17 cellular contexts compared by ENCODE assay signal in the genomic region with DNA sequence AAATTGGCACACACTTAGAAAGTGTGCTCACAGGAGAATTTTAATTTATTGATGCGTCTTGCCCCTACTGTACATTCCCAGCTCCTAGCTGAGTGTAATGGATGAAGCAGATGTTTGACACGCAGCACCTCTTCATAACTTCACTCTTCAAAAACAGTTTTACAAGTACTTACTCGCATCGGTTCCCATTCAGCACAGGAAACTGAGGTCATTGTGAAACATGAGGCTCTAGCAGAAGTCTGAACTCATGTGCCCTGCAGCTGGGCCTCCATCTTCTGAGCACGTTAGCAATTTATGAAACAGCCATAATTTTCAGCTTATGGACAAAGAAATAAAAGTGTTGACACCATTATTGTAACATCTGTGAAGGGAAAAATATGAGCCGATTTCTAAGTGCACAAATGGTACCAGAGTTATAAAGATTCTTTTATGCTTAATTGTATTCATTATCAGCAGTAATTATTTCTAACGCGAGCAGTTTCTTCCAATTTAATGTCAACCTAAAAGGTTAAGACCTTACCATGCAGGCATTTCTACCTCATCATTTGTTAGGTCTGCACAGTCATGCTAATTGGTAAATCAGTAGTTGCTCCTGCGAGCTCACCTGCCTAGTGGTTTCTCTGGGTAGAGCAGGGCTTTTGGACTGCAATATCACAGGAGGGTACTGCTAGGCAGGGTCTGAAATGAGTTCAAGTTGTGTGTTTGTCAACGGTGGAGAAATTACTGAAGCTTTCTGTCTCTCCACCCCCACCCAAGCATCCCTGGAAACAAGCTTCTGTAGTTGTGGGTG.
A peak's percentile ranks its signal among the peaks of the same experiment; 100 is the strongest.
DNase-seq lines count a peak whose midpoint lies in the region; ATAC-seq and TF ChIP-seq lines count a peak whose summit lies in the region.
"Had no signal": no experiment of that assay in that cellular context is flagged by ENCODE, and none has a peak within 500 bp of the region (broad histone marks: within the 10 kb centered on the region; RNA-seq: fewer than 3 reads in every experiment).

No MANE protein-coding gene starts in this region.

- peak overlapping the region in 1 of 2 donors; percentile 67 for H3K4me3 Mint-ChIP-seq in activated T-cell treated with anti-CD3 and anti-CD28 coated beads, Interleukin-2, amount 50 U/mL, for 72 hours
- no peak overlapping the region for H3K4me3 Mint-ChIP-seq in mesothelial cell of epicardium
- H3K4me3 Mint-ChIP-seq: activated T-cell treated with anti-CD3 and anti-CD28 coated beads, Interleukin-2, amount 50 U/mL, for 24 hours had no signal

- ATAC-seq in activated T-cell treated with anti-CD3 and anti-CD28 coated beads, Interleukin-2, amount 50 U/mL, for 72 hours (replicated peaks in 1 of 2): peak; percentile 43 to 47

- H3K36me3 Mint-ChIP-seq in activated T-cell treated with anti-CD3 and anti-CD28 coated beads, Interleukin-2, amount 50 U/mL, for 72 hours (ENCODE audit: insufficient read depth in 2 of 2): peaks cover 0 to 1% of the 10 kb centered on the region in 2 donors
- H3K36me3 Mint-ChIP-seq in mesothelial cell of epicardium: no peaks in the 10 kb centered on the region

- peaks cover 5% of the 10 kb centered on the region for H3K4me1 Mint-ChIP-seq in activated T-cell treated with anti-CD3 and anti-CD28 coated beads, Interleukin-2, amount 50 U/mL, for 72 hours (ENCODE audit: low read depth)
- peaks cover 12% of the 10 kb centered on the region for H3K4me1 Mint-ChIP-seq in mesothelial cell of epicardium

- no peaks in the 10 kb centered on the region for H3K9me3 Mint-ChIP-seq in activated T-cell treated with anti-CD3 and anti-CD28 coated beads, Interleukin-2, amount 50 U/mL, for 72 hours
- peaks cover 7% of the 10 kb centered on the region for H3K9me3 Mint-ChIP-seq in mesothelial cell of epicardium
- H3K9me3 Mint-ChIP-seq: activated T-cell treated with anti-CD3 and anti-CD28 coated beads, Interleukin-2, amount 50 U/mL, for 24 hours had no signal

- DNase-seq in activated T-cell treated with anti-CD3 and anti-CD28 coated beads, Interleukin-2, amount 50 U/mL, for 72 hours: peak in 1 of 2 donors; percentile 11
- DNase-seq in activated T-cell treated with anti-CD3 and anti-CD28 coated beads for 4 hours: no peak
- peak; percentile 19 for DNase-seq in GM20000 (ENCODE audit: low spot score)
- peak; percentile 16 for DNase-seq in RPMI8226
- no peak for DNase-seq in mesothelial cell of epicardium (ENCODE audit: low spot score in 2 of 2, unreplicated experiment in 2 of 2)
- DNase-seq in amniotic stem cell (lab: John Stamatoyannopoulos, UW): no peak
- DNase-seq in HK-2 (ENCODE audit: unreplicated experiment): no peak
- DNase-seq in AML-193 (lab: John Stamatoyannopoulos, UW): no peak
- DNase-seq: activated T-cell treated with anti-CD3 and anti-CD28 coated beads, Interleukin-2, amount 50 U/mL, for 24 hours; gastrocnemius medialis; HCEC 1CT; kidney glomerular epithelial cell; NCI-H1694; NCI-H69; retina; SHP77; stimulated activated naive CD4-positive, alpha-beta T cell treated with Interleukin-2 at 50 U/mL for 16 hours had no signal

- TF ChIP-seq CTCF in GM20000 (IDR thresholded peaks at IDR 0.05; ENCODE audit: extremely low read depth, missing control alignments) (no peak), mesothelial cell of epicardium (IDR thresholded peaks at IDR 0.05; ENCODE audit: unreplicated experiment) (no peak)

- peak overlapping the region; percentile 30 for H3K27ac Mint-ChIP-seq in activated T-cell treated with anti-CD3 and anti-CD28 coated beads, Interleukin-2, amount 50 U/mL, for 72 hours
- peak overlapping the region; percentile 37 for H3K27ac Mint-ChIP-seq in mesothelial cell of epicardium
- H3K27ac Mint-ChIP-seq: activated T-cell treated with anti-CD3 and anti-CD28 coated beads, Interleukin-2, amount 50 U/mL, for 24 hours had no signal

- H3K27me3 Mint-ChIP-seq in activated T-cell treated with anti-CD3 and anti-CD28 coated beads, Interleukin-2, amount 50 U/mL, for 72 hours (ENCODE audit: low read depth): no peaks in the 10 kb centered on the region
- peaks cover 12% of the 10 kb centered on the region for H3K27me3 Mint-ChIP-seq in mesothelial cell of epicardium (ENCODE audit: low read depth)
- H3K27me3 Mint-ChIP-seq: activated T-cell treated with anti-CD3 and anti-CD28 coated beads, Interleukin-2, amount 50 U/mL, for 24 hours had no signal

Comparison
In these comparisons a context has a peak if more than half of its experiments do, and no peak if none do; other contexts are left out.
1. DNase-seq: peak in GM20000 (single experiment) and RPMI8226 (single experiment); none in activated T-cell treated with anti-CD3 and anti-CD28 coated beads for 4 hours (single experiment), mesothelial cell of epicardium (0 of 2), amniotic stem cell (single experiment), HK-2 (single experiment) and AML-193 (0 of 2).